ENCODE assay signal across 8 cellular contexts in the genomic region with DNA sequence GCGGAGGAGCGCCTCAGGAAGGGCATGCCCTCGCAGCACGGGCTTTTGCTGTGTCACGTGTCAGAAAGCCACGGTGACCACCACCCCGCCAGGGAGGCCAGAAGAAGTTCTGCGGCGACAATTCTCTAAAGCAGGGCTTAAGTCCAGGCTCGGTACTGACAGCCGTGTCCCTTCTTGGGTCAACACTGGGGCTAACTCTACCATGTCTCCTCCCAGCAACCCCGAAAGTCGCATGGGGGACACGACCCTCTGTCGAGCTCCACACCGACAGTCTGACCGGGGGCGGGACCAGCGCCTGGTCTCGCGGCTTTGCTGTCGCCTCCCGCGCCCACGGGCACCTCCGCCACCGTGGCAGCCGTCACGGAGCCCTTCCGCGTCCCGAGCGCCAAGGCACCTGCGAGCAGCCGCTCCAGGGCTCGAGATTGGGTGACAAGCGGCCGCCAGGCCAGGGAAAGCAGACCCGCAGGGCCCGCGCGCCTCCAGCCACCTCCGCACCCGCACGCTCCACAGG. TPM values are rescaled to one million over a fixed set of nuclear protein-coding genes. Genes with fewer than 3 reads are reported as not detected.
DNase-seq lines count a peak whose midpoint lies in the region; ATAC-seq, FAIRE-seq and TF ChIP-seq lines count a peak whose summit lies in the region.

No MANE protein-coding gene starts in this region.

- peak overlapping the region; percentile 91 for H3K4me2 ChIP-seq in GM12878 (ENCODE audit: control insufficient read depth, insufficient read depth)

- 2% methylated on average over 45 of the region's 45 CpGs for WGBS in GM12878 (ENCODE audit: insufficient coverage, insufficient replicate concordance, low lambda C conversion rate, missing lambda C conversion rate)
- WGBS in small intestine, 3 donors: 0 to 1% (median 0%) methylated on average over 38 to 45 of the region's 45 CpGs

- peak; percentile 64 for TF ChIP-seq POLR2A in GM12878 (IDR thresholded peaks at IDR 0.05; ENCODE audit: low read depth, low read length)

- H3K27me3 ChIP-seq in GM12878 (replicated peaks in 1 of 2; ENCODE audit: control insufficient read depth in 2 of 2, insufficient read depth in 2 of 2, low read length in 1 of 2): no peaks in the 10 kb centered on the region
- no peaks in the 10 kb centered on the region for H3K27me3 ChIP-seq in small intestine (ENCODE audit: control insufficient read depth in 2 of 2, insufficient read depth in 2 of 2, low read length in 2 of 2)

- H3K4me3 ChIP-seq in GM12878 (peak overlapping the region; percentile 86), iPS-18c (ENCODE audit: insufficient read depth, low read depth, low read length) (peak overlapping the region; percentile 79), small intestine (ENCODE audit: low read depth in 1 of 2, low read length in 2 of 2) (peak overlapping the region; percentile 68 to 86)

- peak overlapping the region; percentile 93 for H3K9ac ChIP-seq in GM12878 (ENCODE audit: control insufficient read depth, insufficient read depth, low read length)

- TF ChIP-seq EP300 in GM12878 (IDR thresholded peaks at IDR 0.05; ENCODE audit: borderline replicate concordance in 1 of 2, control insufficient read depth in 1 of 2, low read depth in 2 of 2, low read length in 2 of 2): no peak

- DNase-seq in AG20443 (ENCODE audit: low spot score) (peak; percentile 67), SHP77 (lab: John Stamatoyannopoulos, UW) (peak; percentile 11 to 46), GM12878 (ENCODE audit: low read depth, low spot score) (peak; percentile 5), small intestine (peak; percentile 33), NCI-H1694 (lab: John Stamatoyannopoulos, UW) (no peak)

- no peak for TF ChIP-seq RAD21 in GM12878 (IDR thresholded peaks at IDR 0.05; ENCODE audit: insufficient read depth, low read depth, low read length)

- H3K4me1 ChIP-seq in GM12878 (ENCODE audit: control insufficient read depth, insufficient read depth, low read length) (peaks cover 3% of the 10 kb centered on the region; the same call in 1 of the 2 replicates), small intestine (ENCODE audit: control insufficient read depth in 2 of 2, insufficient read depth in 1 of 2, low read depth in 1 of 2, low read length in 1 of 2) (peaks cover 3 to 5% of the 10 kb centered on the region in 2 donors)

- H3K36me3 ChIP-seq in GM12878 (ENCODE audit: control insufficient read depth in 2 of 2, insufficient read depth in 2 of 2, low read length in 1 of 2): no peaks in the 10 kb centered on the region
- H3K36me3 ChIP-seq in small intestine (ENCODE audit: control insufficient read depth in 2 of 2, insufficient read depth in 2 of 2, low read length in 2 of 2): peaks cover 0 to 2% of the 10 kb centered on the region in 2 donors

- SMC1A ChIA-PET in GM12878 (lab: Charles Lee; ENCODE audit: uncharacterized antibody, unreplicated experiment): interaction anchor here (0.9 kb wide), 1 partner anchor 15 kb away, joined by 4 read pairs; no protein-coding TSS in a partner anchor

- in situ Hi-C loops in GM12878 (cut with MboI): loop anchor here (5.0 to 25.0 kb wide), 3 partner anchors 74 to 539 kb away; partner anchors contain the start of gene ZNF337

- FAIRE-seq in GM12878 (lab: Jason Lieb, UNC): no peak
- no peak for FAIRE-seq in small intestine (lab: Jason Lieb, UNC)

- H4K20me1 ChIP-seq in GM12878 (ENCODE audit: control insufficient read depth, insufficient read depth): no peaks in the 10 kb centered on the region

- ATAC-seq in GM18870 (IDR thresholded peaks at IDR 0.05; ENCODE audit: unreplicated experiment) (peak; percentile 4), HG03103 (IDR thresholded peaks at IDR 0.05; ENCODE audit: low read depth, unreplicated experiment) (peak; percentile 10), GM12878 (peak; percentile 39)

- H3K27ac ChIP-seq in GM12878 (ENCODE audit: control insufficient read depth, insufficient read depth) (peak overlapping the region; percentile 93), small intestine (ENCODE audit: low read depth in 1 of 2, low read length in 1 of 2) (peak overlapping the region; percentile 97)

- H2AFZ ChIP-seq in GM12878 (ENCODE audit: control insufficient read depth, low read depth, low read length): peak overlapping the region; percentile 86

- peaks cover 20% of the 10 kb centered on the region for H3K79me2 ChIP-seq in GM12878 (ENCODE audit: control insufficient read depth, insufficient read depth, low read length)

- intact Hi-C loops in GM12878 (cut with micrococcal nuclease; ENCODE audit: unreplicated experiment): loop anchor here (5.0 to 10.0 kb wide), 2 partner anchors 181 to 308 kb away; no protein-coding TSS in a partner anchor

- POLR2A ChIA-PET in GM12878 (lab: Charles Lee): no interaction called here

- no peak for TF ChIP-seq CTCF in GM12878 (IDR thresholded peaks at IDR 0.05 in 2 of 3, conservative IDR thresholded peaks at IDR 0.05 in 1 of 3; ENCODE audit: control insufficient read depth in 2 of 3, extremely low read depth in 1 of 3, insufficient read depth in 1 of 3, low read depth in 3 of 3, low read length in 3 of 3)

- no TSS peak for BruUV-seq in GM12878 (replicated peaks; lab: Mats Ljungman, UMichigan)

- CTCF ChIA-PET in GM12878 (lab: Yijun Ruan, JAX): no interaction called here

- H3K9me3 ChIP-seq in GM12878 (replicated peaks; ENCODE audit: control insufficient read depth, insufficient read depth, low read length) (peaks cover 2% of the 10 kb centered on the region; the same call in 1 of the 3 replicates), iPS-18c (ENCODE audit: control insufficient read depth, insufficient read depth, low read length) (peaks cover 2% of the 10 kb centered on the region), small intestine (ENCODE audit: control insufficient read depth, low read depth) (no peaks in the 10 kb centered on the region)

- RAD21 ChIA-PET in GM12878 (lab: Charles Lee; ENCODE audit: unreplicated experiment): no interaction called here

TF ChIP-seq in GM12878, 131 proteins besides CTCF, POLR2A, EP300 and RAD21 (continues in another document):
- TF ChIP-seq BCL11A (IDR thresholded peaks at IDR 0.05; ENCODE audit: low read depth, low read length) (no peak), ELK1 (IDR thresholded peaks at IDR 0.05; ENCODE audit: low read depth, low read length) (no peak), NFIC (IDR thresholded peaks at IDR 0.05; ENCODE audit: low read depth, low read length) (no peak), NRF1 (conservative IDR thresholded peaks at IDR 0.05; ENCODE audit: low read depth, low read length) (no peak), SRF (IDR thresholded peaks at IDR 0.05; ENCODE audit: low read depth in 2 of 2, low read length in 2 of 2) (no peak), NR2F1 (conservative IDR thresholded peaks at IDR 0.05) (peak; percentile 90; the same call in 1 of the 2 replicates)
- TF ChIP-seq, protein P1, sequence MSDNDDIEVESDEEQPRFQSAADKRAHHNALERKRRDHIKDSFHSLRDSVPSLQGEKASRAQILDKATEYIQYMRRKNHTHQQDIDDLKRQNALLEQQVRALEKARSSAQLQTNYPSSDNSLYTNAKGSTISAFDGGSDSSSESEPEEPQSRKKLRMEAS (IDR thresholded peaks at IDR 0.05; ENCODE audit: low read depth, low read length): no peak

RNA-seq across cellular contexts. Expression of gene NANP, which starts 0.5 kb away (rescaled TPM):
- 7.0 and 7.2 TPM in 2 replicates for total RNA-seq in GM12878 (2013; cell fraction: nucleolus; rRNA removed)
- total RNA-seq in GM12878 (2014; rRNA removed) (4.7 and 5.8 TPM in 2 replicates), GM12878 (2014; rRNA removed; fragmentation: Illumina TruSeq; extraction: Trizol) (5.1 and 5.2 TPM in 2 replicates), GM12878 (2021) (4.6 and 5.1 TPM in 2 replicates)
- 1.8 TPM for polyA plus RNA-seq in GM12878 (2011; ENCODE audit: low read depth)
- polyA plus RNA-seq in GM12878 (2011; rRNA removed) (5.7 and 7.3 TPM in 2 replicates), GM12878 (2014; fragmentation: Illumina TruSeq; extraction: Trizol) (6.5 and 7.6 TPM in 2 replicates), GM12878 (2014; fragmentation: Nextera tagmentation; extraction: Ambion mirVana) (1 to 10 TPM; 4.2 to 4.6 TPM), GM12878 (2014; rRNA removed) (4.1 and 4.4 TPM in 2 replicates), GM12878 (2016; fragmentation: Nextera tagmentation; extraction: Ambion mirVana) (1 to 10 TPM; 5.4 to 6.7 TPM), small intestine (1 to 10 TPM; 1.6 to 3.2 (median 2.2) TPM)
- 3.7 and 4.7 TPM in 2 replicates for polyA plus RNA-seq in GM12878 (2011; cell fraction: cytosol; rRNA removed)
- 1.5 and 1.9 TPM in 2 replicates for polyA plus RNA-seq in GM12878 (2011; cell fraction: nucleus; rRNA removed)
- 2.2 and 2.6 TPM in 2 replicates for polyA plus RNA-seq in GM12878 (2012)
- 3.7 and 4.5 TPM in 2 replicates for polyA minus RNA-seq in GM12878 (2011; rRNA and poly(A)+ RNA removed)
- 1.7 and 1.8 TPM in 2 replicates for polyA minus RNA-seq in GM12878 (2011; cell fraction: cytosol; rRNA and poly(A)+ RNA removed)
- polyA minus RNA-seq in GM12878 (2011; cell fraction: nucleus; rRNA and poly(A)+ RNA removed): 1.8 and 2.6 TPM in 2 replicates

RNA-seq across cellular contexts. Expression of gene NINL, which starts 37.9 kb away (rescaled TPM):
- total RNA-seq in GM12878 (2013; cell fraction: nucleolus; rRNA removed): 0.15 and 0.22 TPM in 2 replicates
- total RNA-seq in GM12878 (2014; rRNA removed) (0.11 TPM in 2 replicates), GM12878 (2014; rRNA removed; fragmentation: Illumina TruSeq; extraction: Trizol) (0.31 TPM in 1 of 2 replicates, not detected in the other), GM12878 (2021) (0.23 and 0.29 TPM in 2 replicates)
- polyA plus RNA-seq in GM12878 (2011; ENCODE audit: low read depth): not detected
- polyA plus RNA-seq in GM12878 (2011; rRNA removed) (0.12 and 0.29 TPM in 2 replicates), GM12878 (2014; fragmentation: Illumina TruSeq; extraction: Trizol) (0.07 TPM in 1 of 2 replicates, not detected in the other), GM12878 (2014; fragmentation: Nextera tagmentation; extraction: Ambion mirVana) (under 1 TPM in 1 of 2 experiments, not detected in 1; 0.04 TPM), GM12878 (2014; rRNA removed) (0.01 and 0.77 TPM in 2 replicates), GM12878 (2016; fragmentation: Nextera tagmentation; extraction: Ambion mirVana) (under 1 TPM; 0.09 to 0.25 TPM), small intestine (1 to 10 TPM; 1.1 to 6.0 (median 5.0) TPM)
- 0.07 and 0.10 TPM in 2 replicates for polyA plus RNA-seq in GM12878 (2011; cell fraction: cytosol; rRNA removed)
- 0.19 and 0.60 TPM in 2 replicates for polyA plus RNA-seq in GM12878 (2011; cell fraction: nucleus; rRNA removed)
- polyA plus RNA-seq in GM12878 (2012): 0.15 and 0.19 TPM in 2 replicates
- polyA minus RNA-seq in GM12878 (2011; rRNA and poly(A)+ RNA removed): 0.10 and 0.15 TPM in 2 replicates
- polyA minus RNA-seq in GM12878 (2011; cell fraction: cytosol; rRNA and poly(A)+ RNA removed): 0.21 TPM in 1 of 2 replicates, not detected in the other
- polyA minus RNA-seq in GM12878 (2011; cell fraction: nucleus; rRNA and poly(A)+ RNA removed): 0.12 and 0.38 TPM in 2 replicates
